13 cellular contexts compared by ENCODE assay signal in genomic region chr2:109481599-109481998, GRCh38.
"Had no signal": no experiment of that assay in that cellular context is flagged by ENCODE, and none has a peak within 500 bp of the region (broad histone marks: within the 10 kb centered on the region; RNA-seq: fewer than 3 reads in every experiment).

No MANE protein-coding gene starts in this region.

- H3K27me3 Mint-ChIP-seq: activated naive CD8-positive, alpha-beta T cell treated with anti-CD3 and anti-CD28 coated beads, Interleukin-2, amount 50 U/mL, for 24 hours had no signal

- H3K27me3 ChIP-seq: cardiac muscle cell had no signal

- H3K27ac ChIP-seq: cardiac muscle cell, epithelial cell of prostate, skin epidermis had no signal

- H3K9me3 Mint-ChIP-seq: activated naive CD8-positive, alpha-beta T cell treated with anti-CD3 and anti-CD28 coated beads, Interleukin-2, amount 50 U/mL, for 24 hours; activated T-helper 1 cell treated with anti-CD3 and anti-CD28 coated beads, Interleukin-12 subunit alpha, Interleukin-12 subunit beta, Interleukin-2, Interleukin-4 antibody, amounts not matched to agents 30 ng/mL and 10 ng/mL and 1 ng/mL, durations not matched to agents 14 hours and 24 hours and 36 hours; natural killer cell treated with Interleukin-12 subunit alpha and Interleukin-12 subunit beta and Interleukin-15 and Interleukin-18, amount 100 ng/mL, for 72 hours; T-helper 2 cell treated with Interferon-gamma antibody and Interleukin-4, amounts not matched to agents 5 μg/mL and 100 μg/mL, for 36 hours had no signal

- H3K4me3 Mint-ChIP-seq: activated naive CD8-positive, alpha-beta T cell treated with anti-CD3 and anti-CD28 coated beads, Interleukin-2, amount 50 U/mL, for 24 hours; activated T-helper 1 cell treated with anti-CD3 and anti-CD28 coated beads, Interleukin-12 subunit alpha, Interleukin-12 subunit beta, Interleukin-2, Interleukin-4 antibody, amounts not matched to agents 30 ng/mL and 10 ng/mL and 1 ng/mL, durations not matched to agents 14 hours and 24 hours and 36 hours; natural killer cell treated with Interleukin-12 subunit alpha and Interleukin-12 subunit beta and Interleukin-15 and Interleukin-18, amount 100 ng/mL, for 72 hours; T-helper 2 cell treated with Interferon-gamma antibody and Interleukin-4, amounts not matched to agents 5 μg/mL and 100 μg/mL, for 36 hours; type B pancreatic cell had no signal

- DNase-seq: activated naive CD4-positive, alpha-beta T cell; activated naive CD8-positive, alpha-beta T cell treated with anti-CD3 and anti-CD28 coated beads, Interleukin-2, amount 50 U/mL, for 24 hours; effector memory CD4-positive, alpha-beta T cell; nucleus accumbens had no signal

- H3K9me3 ChIP-seq: mucosa of descending colon, prostate gland had no signal

- H3K4me3 ChIP-seq: cardiac muscle cell, mucosa of descending colon, prostate gland, skin epidermis had no signal

- H3K36me3 ChIP-seq: cardiac muscle cell, prostate gland had no signal

- H3K4me1 Mint-ChIP-seq: activated naive CD8-positive, alpha-beta T cell treated with anti-CD3 and anti-CD28 coated beads, Interleukin-2, amount 50 U/mL, for 24 hours had no signal

- H3K27ac Mint-ChIP-seq: activated naive CD8-positive, alpha-beta T cell treated with anti-CD3 and anti-CD28 coated beads, Interleukin-2, amount 50 U/mL, for 24 hours; activated T-helper 1 cell treated with anti-CD3 and anti-CD28 coated beads, Interleukin-12 subunit alpha, Interleukin-12 subunit beta, Interleukin-2, Interleukin-4 antibody, amounts not matched to agents 30 ng/mL and 10 ng/mL and 1 ng/mL, durations not matched to agents 14 hours and 24 hours and 36 hours; natural killer cell treated with Interleukin-12 subunit alpha and Interleukin-12 subunit beta and Interleukin-15 and Interleukin-18, amount 100 ng/mL, for 72 hours; T-helper 2 cell treated with Interferon-gamma antibody and Interleukin-4, amounts not matched to agents 5 μg/mL and 100 μg/mL, for 36 hours; type B pancreatic cell had no signal

- H3K36me3 Mint-ChIP-seq: natural killer cell treated with Interleukin-12 subunit alpha and Interleukin-12 subunit beta and Interleukin-15 and Interleukin-18, amount 100 ng/mL, for 72 hours; type B pancreatic cell had no signal
